ENCODE assay signal across 9 cellular contexts in the genomic region with DNA sequence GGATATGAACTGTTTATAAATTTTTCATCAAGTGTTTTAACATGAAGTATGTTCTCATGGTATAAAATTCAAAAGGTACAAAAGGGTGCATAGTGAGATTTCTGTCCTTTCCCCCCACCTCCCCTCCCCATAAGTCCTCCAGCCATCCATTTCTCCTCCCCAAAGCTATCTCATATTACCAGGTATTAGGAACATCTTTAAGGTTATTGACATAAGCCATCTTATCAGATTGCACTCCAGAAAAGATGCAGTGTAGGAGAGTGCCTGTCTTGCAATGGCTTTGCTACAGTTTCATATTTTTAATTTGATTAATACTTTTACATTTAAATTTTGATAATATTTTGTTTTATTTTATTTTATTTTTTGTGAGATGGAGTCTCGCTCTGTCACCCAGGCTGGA. TPM values are rescaled to one million over a fixed set of nuclear protein-coding genes. Genes with fewer than 3 reads are reported as not detected.
"Had no signal": no experiment of that assay in that cellular context is flagged by ENCODE, and none has a peak within 500 bp of the region (broad histone marks: within the 10 kb centered on the region; RNA-seq: fewer than 3 reads in every experiment).

No MANE protein-coding gene starts in this region.

- H3K4me2 ChIP-seq: KMS-11 had no signal

- H3K9ac ChIP-seq: KMS-11 had no signal

- DNase-seq: IMR-90, KBM-7, KG1 had no signal

- FAIRE-seq: HTR-8/SVneo had no signal

- H3K27ac ChIP-seq: HL-60, KMS-11 had no signal

RNA-seq across cellular contexts. Expression of a gene that starts 13.5 kb away (rescaled TPM):
- total RNA-seq: HT-29, HT1080, IMR-90 had no signal

RNA-seq across cellular contexts. Expression of a gene that starts 32.9 kb away (rescaled TPM):
- total RNA-seq: HT-29, HT1080, IMR-90 had no signal
- polyA plus RNA-seq: IgD-negative memory B cell, IMR-90 had no signal
